Comparison of ENCODE assay signal across 8 cellular contexts in the genomic region with DNA sequence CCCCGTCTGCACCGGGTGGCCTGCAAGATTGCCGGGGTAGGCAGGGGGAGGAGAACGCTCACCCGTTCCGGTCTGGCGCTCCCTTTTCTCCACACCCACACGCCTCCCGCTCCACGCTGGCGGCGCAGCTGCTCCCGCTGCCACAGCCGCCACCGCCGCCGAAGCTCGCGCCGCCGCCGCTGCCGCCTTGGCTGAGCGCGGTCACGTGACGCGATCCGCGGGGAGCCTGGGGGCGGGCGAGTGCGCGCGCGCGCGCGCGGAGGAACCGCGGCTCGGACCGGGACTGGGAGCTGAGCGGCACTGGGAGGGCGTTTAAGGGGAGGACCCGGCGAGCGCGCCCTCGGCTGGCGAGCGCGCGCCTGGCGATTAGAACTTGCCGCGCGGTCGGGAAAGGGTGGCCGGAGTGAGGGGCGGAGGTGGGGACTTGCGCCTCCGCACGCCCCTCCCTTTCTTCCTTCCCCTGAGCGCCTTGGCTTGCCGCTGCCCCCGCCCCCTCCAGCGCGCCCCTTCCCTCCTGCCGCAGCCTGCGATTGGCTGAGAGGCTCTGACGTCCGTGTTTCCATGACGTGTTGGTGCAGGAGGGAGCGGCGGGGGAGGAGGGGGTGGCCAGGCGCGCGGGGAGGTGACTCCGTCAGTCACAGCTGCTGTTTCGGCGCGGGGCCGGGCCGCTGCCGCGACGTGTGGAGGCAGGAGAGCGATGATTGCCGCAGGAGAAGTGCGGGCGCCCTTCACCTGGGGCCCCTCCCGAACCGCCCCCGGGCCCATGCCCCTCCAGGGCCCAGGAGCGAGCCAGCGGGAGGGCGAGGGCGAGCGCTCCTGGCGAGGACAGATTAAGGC. TPM values are rescaled to one million over a fixed set of nuclear protein-coding genes. Genes with fewer than 3 reads are reported as not detected.
DNase-seq lines count a peak whose midpoint lies in the region; ATAC-seq, FAIRE-seq and TF ChIP-seq lines count a peak whose summit lies in the region.

No MANE protein-coding gene starts in this region.

- FAIRE-seq in urothelium cell line (lab: Jason Lieb, UNC), result peak; percentile 67

- H3K9me3 ChIP-seq in right atrium auricular region (no peaks in the 10 kb centered on the region), psoas muscle (no peaks in the 10 kb centered on the region)

- intact Hi-C loops in psoas muscle (cut with DNase I), result loop anchor here in 1 of 2 donors (5.0 to 10.0 kb wide), 4 partner anchors 42 to 545 kb away; no protein-coding TSS in a partner anchor

- H3K27me3 ChIP-seq in right atrium auricular region (no peaks in the 10 kb centered on the region), psoas muscle (ENCODE audit: insufficient read depth in 3 of 3, low read length in 2 of 3) (no peaks in the 10 kb centered on the region)

- TF ChIP-seq CTCF in right atrium auricular region (IDR thresholded peaks at IDR 0.05), result peak in 1 of 2 donors; percentile 28
- no peak for TF ChIP-seq CTCF in psoas muscle (IDR thresholded peaks at IDR 0.05)

- H3K4me1 ChIP-seq in right atrium auricular region, result peaks cover 0 to 12% of the 10 kb centered on the region in 2 donors
- peaks cover 23% of the 10 kb centered on the region for H3K4me1 ChIP-seq in psoas muscle

- H3K27ac ChIP-seq in right atrium auricular region, result peak overlapping the region; percentile 97 to 99
- peak overlapping the region; percentile 94 for H3K27ac ChIP-seq in psoas muscle

- DNase-seq in NCI-H187 (lab: John Stamatoyannopoulos, UW) (peak; percentile 99), T-helper 2 cell (peak; percentile 97 to 100 (median 99)), anterior cingulate cortex (lab: John Stamatoyannopoulos, UW) (peak; percentile 79 to 100 (median 97)), right atrium auricular region (ENCODE audit: low spot score) (peak; percentile 98), psoas muscle (peak; percentile 99), urothelium cell line (ENCODE audit: low spot score) (peak; percentile 92)

- H3K36me3 ChIP-seq in right atrium auricular region (no peaks in the 10 kb centered on the region), psoas muscle (ENCODE audit: insufficient read depth in 1 of 2, low read depth in 1 of 2) (no peaks in the 10 kb centered on the region)

- WGBS in psoas muscle, 3 donors, result 0 to 1% (median 0%) methylated on average over 49 to 102 of the region's 102 CpGs

- peak overlapping the region; percentile 91 to 93 for H3K4me3 ChIP-seq in right atrium auricular region
- peak overlapping the region; percentile 91 for H3K4me3 ChIP-seq in psoas muscle

- ATAC-seq in GM18502 (IDR thresholded peaks at IDR 0.05; ENCODE audit: poor library complexity, unreplicated experiment), result peak; percentile 72
- peak; percentile 70 for ATAC-seq in HG02943 (IDR thresholded peaks at IDR 0.05; ENCODE audit: low read depth, unreplicated experiment)
- peak; percentile 89 to 91 (median 90) for ATAC-seq in psoas muscle

RNA-seq across cellular contexts. Expression of gene ATP2B1, which starts 0.7 kb away (rescaled TPM):
- total RNA-seq in right atrium auricular region, result 10 to 100 TPM; 14.9 to 18.5 TPM
- 10 to 100 TPM; 27.8 to 45.6 (median 37.8) TPM for total RNA-seq in psoas muscle
- polyA plus RNA-seq in psoas muscle, result 10 to 100 TPM; 14.3 to 54.0 (median 26.9) TPM

Comparison
In these comparisons a context has a peak if more than half of its experiments do, and no peak if none do; other contexts are left out.
1. Peak in every context shown above with its lines: DNase-seq, ATAC-seq, H3K4me3 ChIP-seq and H3K27ac ChIP-seq.